In genomic region chr11:15845261-15845660, GRCh38 we compare ENCODE assay signal across 16 cellular contexts.
DNase-seq lines count a peak whose midpoint lies in the region; ATAC-seq and TF ChIP-seq lines count a peak whose summit lies in the region.
"Had no signal": no experiment of that assay in that cellular context is flagged by ENCODE, and none has a peak within 500 bp of the region (broad histone marks: within the 10 kb centered on the region; RNA-seq: fewer than 3 reads in every experiment).

No MANE protein-coding gene starts in this region.

- DNase-seq in NCI-H2196 treated with DMSO at 0.1 percent for 48 hours (lab: John Stamatoyannopoulos, UW; ENCODE audit: unreplicated experiment) (peak; percentile 25), NCI-H2196 (lab: John Stamatoyannopoulos, UW; ENCODE audit: unreplicated experiment) (no peak), astrocyte of the cerebellum (ENCODE audit: low read depth) (peak; percentile 49), iPS-NIHi7 (ENCODE audit: extremely low spot score) (peak; percentile 41), superior temporal gyrus (ENCODE audit: extremely low spot score) (peak; percentile 85), left lobe of liver (ENCODE audit: low spot score) (no peak), left colon (no peak)
- no peak for DNase-seq in NK-92 treated with Interleukin-12 subunit alpha and Interleukin-12 subunit beta, amount 100 ng/mL, for 24 hours (lab: John Stamatoyannopoulos, UW)
- DNase-seq: ACHN; CD4-positive, alpha-beta memory T cell; pancreas; spleen; stimulated activated naive CD4-positive, alpha-beta T cell had no signal

- H3K4me3 ChIP-seq in astrocyte of the cerebellum (ENCODE audit: low read depth, low read length): no peak overlapping the region
- H3K4me3 ChIP-seq: GM12878, pancreas, spleen had no signal

- TF ChIP-seq CTCF in astrocyte of the cerebellum (IDR thresholded peaks at IDR 0.05; ENCODE audit: low read depth, low read length, missing control alignments): no peak

- intact Hi-C loops in left colon (cut with DNase I, micrococcal nuclease): no loop called here

- ATAC-seq in left lobe of liver (no peak), left colon (no peak)
- ATAC-seq: GM12878, HCT116, Panc1, pancreas had no signal

- in situ Hi-C loops in astrocyte of the cerebellum (cut with HindIII; ENCODE audit: low sequenced_read_pairs): no loop called here

Comparison
In these comparisons a context has a peak if more than half of its experiments do, and no peak if none do; other contexts are left out.
1. DNase-seq: peak in NCI-H2196 treated with DMSO at 0.1 percent for 48 hours (single experiment), astrocyte of the cerebellum (single experiment), iPS-NIHi7 (single experiment) and superior temporal gyrus (single experiment); none in NCI-H2196 (single experiment), left lobe of liver (single experiment), NK-92 treated with Interleukin-12 subunit alpha and Interleukin-12 subunit beta, amount 100 ng/mL, for 24 hours (single experiment) and left colon (0 of 2).